ENCODE assay signal across 1 cellular context in the genomic region with DNA sequence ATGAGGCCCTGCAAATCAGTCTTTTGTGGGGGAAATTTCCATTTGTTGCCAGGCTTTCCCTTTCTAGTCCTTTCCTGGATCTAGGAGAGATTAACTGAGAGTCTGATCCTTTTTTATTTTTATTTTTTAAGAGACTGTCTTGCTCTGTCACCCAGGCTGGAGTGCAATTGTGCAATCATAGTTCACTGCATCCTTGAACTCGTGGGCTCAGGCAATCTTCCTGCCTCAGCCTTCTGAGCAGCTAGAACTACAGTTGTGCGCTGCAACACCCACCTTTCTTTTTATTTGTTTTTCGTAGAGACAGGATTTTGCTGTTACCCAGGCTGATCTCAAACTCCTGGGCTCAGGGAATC.
TF ChIP-seq lines count a peak whose summit lies in the region.

No MANE protein-coding gene starts in this region.

TF ChIP-seq in IMR-90, 13 proteins besides CTCF, POLR2A, EP300 and RAD21:
- TF ChIP-seq CEBPB (IDR thresholded peaks at IDR 0.05; ENCODE audit: low read depth, low read length) (peak; percentile 87), SMC3 (IDR thresholded peaks at IDR 0.05; ENCODE audit: low read depth, low read length) (no peak)
TF ChIP-seq in IMR-90: peak in this region for 1.
